ENCODE assay signal across 15 cellular contexts in the genomic region with DNA sequence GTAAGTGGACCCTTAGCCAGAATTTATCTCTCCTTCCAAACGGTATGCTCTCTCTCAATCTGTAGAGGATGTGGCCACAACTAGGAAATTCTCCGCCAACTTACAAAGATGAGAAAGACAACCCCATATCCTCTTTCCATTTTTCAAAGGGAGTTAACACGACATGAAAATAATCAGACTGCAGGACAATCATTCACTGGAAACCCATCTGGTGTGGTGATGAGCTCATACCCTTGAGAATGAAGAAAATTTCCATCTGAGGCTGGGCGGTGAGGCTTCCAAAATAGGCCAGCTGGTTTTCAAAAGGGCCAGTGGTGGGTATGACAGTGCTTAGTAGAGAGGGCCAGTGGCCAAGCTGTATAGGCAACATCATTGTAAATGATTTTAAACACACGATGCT.
A peak's percentile ranks its signal among the peaks of the same experiment; 100 is the strongest.
DNase-seq lines count a peak whose midpoint lies in the region; ATAC-seq and TF ChIP-seq lines count a peak whose summit lies in the region.
"Had no signal": no experiment of that assay in that cellular context is flagged by ENCODE, and none has a peak within 500 bp of the region (broad histone marks: within the 10 kb centered on the region; RNA-seq: fewer than 3 reads in every experiment).

No MANE protein-coding gene starts in this region.

- H3K4me1 ChIP-seq in right atrium auricular region: peaks cover 0 to 17% of the 10 kb centered on the region in 2 donors
- H3K4me1 ChIP-seq: BLaER1 had no signal

- no peaks in the 10 kb centered on the region for H3K36me3 Mint-ChIP-seq in activated T-cell treated with anti-CD3 and anti-CD28 coated beads, Interleukin-2, amount 50 U/mL, for 72 hours (ENCODE audit: insufficient read depth in 2 of 2)

- ATAC-seq in stimulated activated naive CD8-positive, alpha-beta T cell treated with anti-CD3 and anti-CD28 coated beads, Interleukin-15, Interleukin-2, amounts not matched to agents 100 U/mL and 50 U/mL, for 24 hours: peak; percentile 36
- ATAC-seq in stimulated activated naive CD8-positive, alpha-beta T cell treated with anti-CD3 and anti-CD28 coated beads, Interleukin-15, amount 100 ng/mL, for 72 hours: no peak
- ATAC-seq in HG02884 (IDR thresholded peaks at IDR 0.05; ENCODE audit: unreplicated experiment): no peak
- no peak for ATAC-seq in activated T-cell treated with anti-CD3 and anti-CD28 coated beads, Interleukin-2, amount 50 U/mL, for 72 hours (replicated peaks in 1 of 2)
- ATAC-seq: activated CD4-positive, CD25-positive, alpha-beta regulatory T cell treated with anti-CD3 and anti-CD28 coated beads, Interleukin-2, amount 50 U/mL, for 24 hours had no signal

- peak overlapping the region; percentile 26 to 46 for H3K27ac ChIP-seq in right atrium auricular region
- H3K27ac ChIP-seq: BLaER1 had no signal

- H3K9me3 Mint-ChIP-seq in stimulated activated naive CD8-positive, alpha-beta T cell treated with anti-CD3 and anti-CD28 coated beads, Interleukin-15, amount 100 ng/mL, for 72 hours: no peaks in the 10 kb centered on the region
- no peaks in the 10 kb centered on the region for H3K9me3 Mint-ChIP-seq in activated T-cell treated with anti-CD3 and anti-CD28 coated beads, Interleukin-2, amount 50 U/mL, for 72 hours
- H3K9me3 Mint-ChIP-seq: activated naive CD4-positive, alpha-beta T cell treated with anti-CD3 and anti-CD28 coated beads, Interleukin-2, amount 50 U/mL, for 24 hours had no signal

- peaks cover 18% of the 10 kb centered on the region for H3K27me3 Mint-ChIP-seq in stimulated activated naive CD8-positive, alpha-beta T cell treated with anti-CD3 and anti-CD28 coated beads, Interleukin-15, amount 100 ng/mL, for 72 hours
- H3K27me3 Mint-ChIP-seq in activated T-cell treated with anti-CD3 and anti-CD28 coated beads, Interleukin-2, amount 50 U/mL, for 72 hours (ENCODE audit: low read depth): no peaks in the 10 kb centered on the region
- H3K27me3 Mint-ChIP-seq: activated naive CD4-positive, alpha-beta T cell treated with anti-CD3 and anti-CD28 coated beads, Interleukin-2, amount 50 U/mL, for 24 hours had no signal

- H3K4me3 ChIP-seq in astrocyte of the spinal cord (ENCODE audit: low read depth, low read length) (no peak overlapping the region), right atrium auricular region (no peak overlapping the region)
- H3K4me3 ChIP-seq: BLaER1, vagina had no signal

- peaks cover 15% of the 10 kb centered on the region for H3K4me1 Mint-ChIP-seq in stimulated activated naive CD8-positive, alpha-beta T cell treated with anti-CD3 and anti-CD28 coated beads, Interleukin-15, amount 100 ng/mL, for 72 hours
- H3K4me1 Mint-ChIP-seq in activated T-cell treated with anti-CD3 and anti-CD28 coated beads, Interleukin-2, amount 50 U/mL, for 72 hours (ENCODE audit: low read depth): no peaks in the 10 kb centered on the region

- in situ Hi-C loops in astrocyte of the spinal cord (cut with HindIII; ENCODE audit: low sequenced_read_pairs): no loop called here

- H3K4me3 Mint-ChIP-seq in stimulated activated naive CD8-positive, alpha-beta T cell treated with anti-CD3 and anti-CD28 coated beads, Interleukin-15, amount 100 ng/mL, for 72 hours: no peak overlapping the region
- no peak overlapping the region for H3K4me3 Mint-ChIP-seq in activated T-cell treated with anti-CD3 and anti-CD28 coated beads, Interleukin-2, amount 50 U/mL, for 72 hours
- H3K4me3 Mint-ChIP-seq: activated naive CD4-positive, alpha-beta T cell treated with anti-CD3 and anti-CD28 coated beads, Interleukin-2, amount 50 U/mL, for 24 hours had no signal

- no peak for TF ChIP-seq CTCF in astrocyte of the spinal cord (IDR thresholded peaks at IDR 0.05; ENCODE audit: low read depth, low read length)
- no peak for TF ChIP-seq CTCF in right atrium auricular region (IDR thresholded peaks at IDR 0.05)

- DNase-seq in stimulated activated naive CD8-positive, alpha-beta T cell treated with anti-CD3 and anti-CD28 coated beads, Interleukin-15, Interleukin-2, amounts not matched to agents 100 U/mL and 50 U/mL, for 24 hours: no peak
- no peak for DNase-seq in stimulated activated naive CD8-positive, alpha-beta T cell treated with anti-CD3 and anti-CD28 coated beads, Interleukin-15, amount 100 ng/mL, for 72 hours
- DNase-seq in astrocyte of the spinal cord (ENCODE audit: low read depth, low spot score) (peak; percentile 96), right atrium auricular region (ENCODE audit: low spot score) (no peak), germinal center (ENCODE audit: low spot score) (no peak)
- DNase-seq in activated T-cell treated with anti-CD3 and anti-CD28 coated beads, Interleukin-2, amount 50 U/mL, for 72 hours: no peak
- DNase-seq in stimulated activated CD4-positive, alpha-beta T cell treated with anti-CD3 and anti-CD28 coated beads, Interleukin-2, amount 100 ng/mL, for 24 hours: no peak
- DNase-seq: NCI-H1048; OCI-M1; stimulated activated CD4-positive, alpha-beta T cell treated with anti-CD3 and anti-CD28 coated beads, Interleukin-2, amount 100 ng/mL, for 48 hours had no signal

- H3K27me3 ChIP-seq in right atrium auricular region: no peaks in the 10 kb centered on the region
- H3K27me3 ChIP-seq: BLaER1, vagina had no signal

- no peaks in the 10 kb centered on the region for H3K9me3 ChIP-seq in right atrium auricular region
- H3K9me3 ChIP-seq: BLaER1, vagina had no signal

- H3K27ac Mint-ChIP-seq in stimulated activated naive CD8-positive, alpha-beta T cell treated with anti-CD3 and anti-CD28 coated beads, Interleukin-15, amount 100 ng/mL, for 72 hours: no peak overlapping the region
- H3K27ac Mint-ChIP-seq in activated T-cell treated with anti-CD3 and anti-CD28 coated beads, Interleukin-2, amount 50 U/mL, for 72 hours: no peak overlapping the region
- H3K27ac Mint-ChIP-seq: activated naive CD4-positive, alpha-beta T cell treated with anti-CD3 and anti-CD28 coated beads, Interleukin-2, amount 50 U/mL, for 24 hours had no signal

- no peaks in the 10 kb centered on the region for H3K36me3 ChIP-seq in right atrium auricular region
- H3K36me3 ChIP-seq: BLaER1, vagina had no signal
